Comparison of ENCODE assay signal across 12 cellular contexts in genomic region chr5:116566251-116566650, GRCh38. TPM values are rescaled to one million over a fixed set of nuclear protein-coding genes. Genes with fewer than 3 reads are reported as not detected.
A peak's percentile ranks its signal among the peaks of the same experiment; 100 is the strongest.
DNase-seq lines count a peak whose midpoint lies in the region; ATAC-seq and TF ChIP-seq lines count a peak whose summit lies in the region.
"Had no signal": no experiment of that assay in that cellular context is flagged by ENCODE, and none has a peak within 500 bp of the region (broad histone marks: within the 10 kb centered on the region; RNA-seq: fewer than 3 reads in every experiment).

No MANE protein-coding gene starts in this region.

- no peaks in the 10 kb centered on the region for H3K9me3 ChIP-seq in iPS-15b (ENCODE audit: control insufficient read depth, insufficient read depth, low read length)
- H3K9me3 ChIP-seq in stomach, result no peaks in the 10 kb centered on the region
- H3K9me3 ChIP-seq: vagina had no signal

- 52 to 78% (median 63%) methylated on average over 1 of the region's 1 CpG for WGBS in stomach, 5 donors

- no peak overlapping the region for H3K27ac Mint-ChIP-seq in GM23338

- H3K36me3 ChIP-seq in GM23338 (ENCODE audit: insufficient read depth), result no peaks in the 10 kb centered on the region; the same call in 1 of the 2 replicates
- H3K36me3 ChIP-seq in iPS-15b (ENCODE audit: control insufficient read depth, insufficient read depth, low read length), result peaks cover 8% of the 10 kb centered on the region
- no peaks in the 10 kb centered on the region for H3K36me3 ChIP-seq in stomach
- H3K36me3 ChIP-seq: vagina had no signal

- peaks cover 95% of the 10 kb centered on the region for H3K4me1 Mint-ChIP-seq in GM23338

- H3K27me3 Mint-ChIP-seq in GM23338 (ENCODE audit: insufficient read depth, low read depth, poor library complexity), result no peaks in the 10 kb centered on the region

- peaks cover 98% of the 10 kb centered on the region for H3K4me1 ChIP-seq in GM23338 (ENCODE audit: insufficient read depth)
- H3K4me1 ChIP-seq in iPS-15b (ENCODE audit: control insufficient read depth, insufficient read depth, low read length), result peaks cover 66% of the 10 kb centered on the region
- peaks cover 0 to 39% (median 15%) of the 10 kb centered on the region in 4 donors for H3K4me1 ChIP-seq in stomach

- H3F3A ChIP-seq in GM23338 (replicated peaks; ENCODE audit: low read depth), result peaks cover 3% of the 10 kb centered on the region; the same call in 1 of the 2 replicates

- no peak for TF ChIP-seq EP300 in stomach (IDR thresholded peaks at IDR 0.05)

- ATAC-seq in GM19025 (IDR thresholded peaks at IDR 0.05; ENCODE audit: low read depth, unreplicated experiment) (peak; percentile 70), GM23338 (no peak), HG03354 (IDR thresholded peaks at IDR 0.05; ENCODE audit: poor library complexity, severe bottlenecking, unreplicated experiment) (peak; percentile 90)

- no peak for DNase-seq in GM23338 (ENCODE audit: low spot score)
- no peak for DNase-seq in NK-92 (lab: John Stamatoyannopoulos, UW; ENCODE audit: unreplicated experiment)
- DNase-seq in stomach, result no peak
- no peak for DNase-seq in T-helper 1 cell
- DNase-seq in head of caudate nucleus, result no peak
- DNase-seq: activated effector memory CD4-positive, alpha-beta T cell treated with Interleukin-2 at 50 U/mL for 16 hours; erythroblast; NCI-H226 had no signal

- H3K27me3 ChIP-seq in GM23338 (ENCODE audit: insufficient read depth) (no peaks in the 10 kb centered on the region), iPS-15b (ENCODE audit: control insufficient read depth, insufficient read depth, low read length) (no peaks in the 10 kb centered on the region), stomach (peaks cover 0 to 5% (median 0%) of the 10 kb centered on the region in 3 donors)
- H3K27me3 ChIP-seq: vagina had no signal

- no peak for TF ChIP-seq POLR2A in stomach (IDR thresholded peaks at IDR 0.05)

- H3K9ac ChIP-seq in iPS-15b (ENCODE audit: low read depth, low read length), result no peak overlapping the region

- intact Hi-C loops in stomach (cut with DNase I; ENCODE audit: low total_unique reads) (no loop called here), head of caudate nucleus (cut with DNase I) (loop anchor here (10.0 kb wide), 1 partner anchor 121 kb away; no protein-coding TSS in a partner anchor)

- H3K27ac ChIP-seq in GM23338 (ENCODE audit: low read depth) (no peak overlapping the region; the same call in 1 of the 2 replicates), stomach (no peak overlapping the region)
- H3K27ac ChIP-seq: vagina had no signal

- peak overlapping the region; percentile 90 for H3K4me2 ChIP-seq in GM23338

- H2AFZ ChIP-seq in GM23338, result no peak overlapping the region

- TF ChIP-seq CTCF in GM23338 (conservative IDR thresholded peaks at IDR 0.05; ENCODE audit: low read depth in 2 of 2) (no peak), stomach (IDR thresholded peaks at IDR 0.05) (no peak)

- H3K9me3 Mint-ChIP-seq in GM23338, result no peaks in the 10 kb centered on the region

- H3K36me3 Mint-ChIP-seq in GM23338 (ENCODE audit: low read depth), result peaks cover 31% of the 10 kb centered on the region

- H3K4me3 Mint-ChIP-seq in GM23338, result peak overlapping the region; percentile 56; the same call in 1 of the 3 replicates

- H3K4me3 ChIP-seq in GM23338 (peak overlapping the region; percentile 98), iPS-15b (ENCODE audit: low read depth, low read length) (peak overlapping the region; percentile 33), stomach (no peak overlapping the region)
- H3K4me3 ChIP-seq: vagina had no signal

- H3K79me2 ChIP-seq in GM23338 (replicated peaks; ENCODE audit: insufficient read depth), result peaks cover 100% of the 10 kb centered on the region

- H4K20me1 ChIP-seq in GM23338 (replicated peaks; ENCODE audit: insufficient read depth), result peaks cover 88% of the 10 kb centered on the region

- no peaks in the 10 kb centered on the region for H3K9me2 ChIP-seq in GM23338 (ENCODE audit: insufficient read depth)

TF ChIP-seq in GM23338, 12 proteins besides CTCF, POLR2A, EP300 and RAD21 (continues in another document):
- TF ChIP-seq CREB1 (CRISPR knock-in tag; IDR thresholded peaks at IDR 0.05; ENCODE audit: low read depth), result no peak
- TF ChIP-seq ETS1 (IDR thresholded peaks at IDR 0.05), result no peak
- TF ChIP-seq ZNF462 (CRISPR knock-in tag; IDR thresholded peaks at IDR 0.05), result no peak
- TF ChIP-seq NANOG (IDR thresholded peaks at IDR 0.05; ENCODE audit: borderline replicate concordance), result no peak
- no peak for TF ChIP-seq STAT1 (IDR thresholded peaks at IDR 0.05; ENCODE audit: unreplicated experiment)

RNA-seq across cellular contexts. Expression of gene SEMA6A, which starts 8.4 kb away (rescaled TPM):
- 355 and 400 TPM in 2 replicates for total RNA-seq in GM23338 (2014; rRNA removed; shearing (Covaris generic))
- polyA plus RNA-seq in GM23338 (2016; fragmentation: Nextera tagmentation; extraction: Ambion mirVana), result 220 and 233 TPM in 2 replicates
- 10 to 100 TPM in 4 of 5 donors, 1 to 10 TPM in 1; 5.7 to 37.5 (median 23.7) TPM for total RNA-seq in stomach
- polyA plus RNA-seq in stomach, result 1 to 10 TPM in 2 of 3 donors, under 1 TPM in 1; 0.37 to 1.6 (median 1.4) TPM

Comparison
In these comparisons a context has a peak if more than half of its experiments do, and no peak if none do; other contexts are left out.
1. H3K4me3 ChIP-seq: peak in GM23338 (single experiment) and iPS-15b (single experiment); none in stomach (0 of 4).